Comparison of ENCODE assay signal across 9 cellular contexts in genomic region chr12:109995366-109995702, GRCh38. TPM values are rescaled to one million over a fixed set of nuclear protein-coding genes. Genes with fewer than 3 reads are reported as not detected.
A peak's percentile ranks its signal among the peaks of the same experiment; 100 is the strongest.
DNase-seq lines count a peak whose midpoint lies in the region; ATAC-seq and TF ChIP-seq lines count a peak whose summit lies in the region.
"Had no signal": no experiment of that assay in that cellular context is flagged by ENCODE, and none has a peak within 500 bp of the region (broad histone marks: within the 10 kb centered on the region; RNA-seq: fewer than 3 reads in every experiment).

No MANE protein-coding gene starts in this region.

- H3K27ac ChIP-seq in mesendoderm (ENCODE audit: low read depth, low read length) (no peak overlapping the region), urinary bladder (ENCODE audit: low read depth) (peak overlapping the region; percentile 62)

- H2BK15ac ChIP-seq in mesendoderm (replicated peaks; ENCODE audit: low read depth) = no peak overlapping the region

- H3K36me3 ChIP-seq in mesendoderm (ENCODE audit: control insufficient read depth, insufficient read depth, low read length) (no peaks in the 10 kb centered on the region), urinary bladder (ENCODE audit: insufficient read depth) (peaks cover 3% of the 10 kb centered on the region)

- in situ Hi-C loops in GM13977 (cut with MboI; ENCODE audit: low pct_unique_long_range_greater_than_20kb, low sequenced_read_pairs, unreplicated experiment) = no loop called here

- no peak overlapping the region for H4K8ac ChIP-seq in mesendoderm (ENCODE audit: low read depth, low read length)

- H3K4me3 Mint-ChIP-seq in activated naive CD4-positive, alpha-beta T cell treated with anti-CD3 and anti-CD28 coated beads, Interleukin-2, amount 50 U/mL, for 24 hours = peak overlapping the region; percentile 89
- peak overlapping the region; percentile 93 to 99 (median 95) for H3K4me3 Mint-ChIP-seq in brain

- no peak overlapping the region for H2BK5ac ChIP-seq in mesendoderm (ENCODE audit: low read length)

- no peaks in the 10 kb centered on the region for H3K27me3 ChIP-seq in mesendoderm (ENCODE audit: insufficient read depth, low read length, poor library complexity)

- H3K4me1 ChIP-seq in mesendoderm (ENCODE audit: control insufficient read depth, low read depth, low read length) (peaks cover 9% of the 10 kb centered on the region), urinary bladder (ENCODE audit: insufficient read depth) (no peaks in the 10 kb centered on the region)

- H3K4me3 ChIP-seq in mesendoderm (ENCODE audit: low read length) (peak overlapping the region; percentile 86), urinary bladder (ENCODE audit: low read depth, low read length) (peak overlapping the region; percentile 86)

- no peak overlapping the region for H4K5ac ChIP-seq in mesendoderm (ENCODE audit: low read length)

- H3K79me1 ChIP-seq in mesendoderm (ENCODE audit: low read length) = peaks cover 10% of the 10 kb centered on the region

- H2AK5ac ChIP-seq in mesendoderm (ENCODE audit: low read length) = no peak overlapping the region

- TF ChIP-seq CTCF in brain (conservative IDR thresholded peaks at IDR 0.05) = no peak
- TF ChIP-seq CTCF in GM13977 (IDR thresholded peaks at IDR 0.05; ENCODE audit: extremely low read depth, insufficient read depth, missing control alignments) = no peak

- H3K79me2 ChIP-seq in mesendoderm (ENCODE audit: control insufficient read depth, insufficient read depth, low read length) = peaks cover 10% of the 10 kb centered on the region

- no peak for DNase-seq in activated naive CD4-positive, alpha-beta T cell (lab: John Stamatoyannopoulos, UW)
- DNase-seq in mesendoderm = no peak
- no peak for DNase-seq in GM13977 (ENCODE audit: low spot score)
- DNase-seq: NCI-H2029 had no signal

- no peak overlapping the region for H3K23ac ChIP-seq in mesendoderm (ENCODE audit: low read length)

- no peak overlapping the region for H3K18ac ChIP-seq in mesendoderm (ENCODE audit: low read length)

- H3K36me3 Mint-ChIP-seq in activated naive CD4-positive, alpha-beta T cell treated with anti-CD3 and anti-CD28 coated beads, Interleukin-2, amount 50 U/mL, for 24 hours = peaks cover 8% of the 10 kb centered on the region
- peaks cover 10% of the 10 kb centered on the region for H3K36me3 Mint-ChIP-seq in brain

- ATAC-seq in GM21515 (IDR thresholded peaks at IDR 0.05; ENCODE audit: unreplicated experiment) = no peak
- ATAC-seq in HG03045 (IDR thresholded peaks at IDR 0.05; ENCODE audit: unreplicated experiment) = no peak

- H3K4me2 ChIP-seq in mesendoderm (ENCODE audit: low read length) = peak overlapping the region; percentile 83

- no peaks in the 10 kb centered on the region for H3K9me3 Mint-ChIP-seq in activated naive CD4-positive, alpha-beta T cell treated with anti-CD3 and anti-CD28 coated beads, Interleukin-2, amount 50 U/mL, for 24 hours
- H3K9me3 Mint-ChIP-seq in brain = peaks cover 0 to 2% (median 0%) of the 10 kb centered on the region in 5 experiments

- H3K27ac Mint-ChIP-seq in activated naive CD4-positive, alpha-beta T cell treated with anti-CD3 and anti-CD28 coated beads, Interleukin-2, amount 50 U/mL, for 24 hours = peak overlapping the region; percentile 83
- peak overlapping the region; percentile 89 to 96 (median 92) for H3K27ac Mint-ChIP-seq in brain

- peak overlapping the region; percentile 82 for H3K9ac ChIP-seq in mesendoderm (ENCODE audit: low read length)

- no peak overlapping the region for H3K4ac ChIP-seq in mesendoderm (ENCODE audit: low read depth, low read length)

- H3K56ac ChIP-seq in mesendoderm (ENCODE audit: low read length) = peak overlapping the region; percentile 93

- peaks cover 70% of the 10 kb centered on the region for H3K4me1 Mint-ChIP-seq in activated naive CD4-positive, alpha-beta T cell treated with anti-CD3 and anti-CD28 coated beads, Interleukin-2, amount 50 U/mL, for 24 hours
- H3K4me1 Mint-ChIP-seq in brain = peaks cover 72% of the 10 kb centered on the region

- H2BK120ac ChIP-seq in mesendoderm (ENCODE audit: low read depth, low read length) = no peak overlapping the region

- no CpG with 5 or more reads among the region's 7 CpGs for WGBS in mesendoderm (ENCODE audit: extremely low coverage, insufficient coverage, low lambda C conversion rate)
- WGBS in urinary bladder = 1% methylated on average over 7 of the region's 7 CpGs

- no peaks in the 10 kb centered on the region for H3K27me3 Mint-ChIP-seq in activated naive CD4-positive, alpha-beta T cell treated with anti-CD3 and anti-CD28 coated beads, Interleukin-2, amount 50 U/mL, for 24 hours
- H3K27me3 Mint-ChIP-seq in brain = peaks cover 19% of the 10 kb centered on the region

RNA-seq across cellular contexts. Expression of gene GIT2, which starts 0.8 kb away (rescaled TPM):
- polyA plus RNA-seq in brain (ENCODE audit: insufficient read depth, low read depth, low replicate concordance) = 12.7 TPM
- 11.5 TPM for polyA plus RNA-seq in mesendoderm (2013, experiment 1 of 2)
- 11.8 TPM for polyA plus RNA-seq in mesendoderm (2013, experiment 2 of 2)
- total RNA-seq in urinary bladder = 66.0 TPM
- 23.0 TPM for polyA plus RNA-seq in urinary bladder

RNA-seq across cellular contexts. Expression of gene ANKRD13A, which starts 3.9 kb away (rescaled TPM):
- polyA plus RNA-seq in brain (ENCODE audit: insufficient read depth, low read depth, low replicate concordance) = 28.1 TPM
- 13.3 TPM for polyA plus RNA-seq in mesendoderm (2013, experiment 1 of 2)
- 13.3 TPM for polyA plus RNA-seq in mesendoderm (2013, experiment 2 of 2)
- total RNA-seq in urinary bladder = 63.4 TPM
- 40.4 TPM for polyA plus RNA-seq in urinary bladder

RNA-seq across cellular contexts. Expression of gene C12orf76, which starts 53.0 kb away (rescaled TPM):
- polyA plus RNA-seq in brain (ENCODE audit: insufficient read depth, low read depth, low replicate concordance) = 56.1 TPM
- polyA plus RNA-seq in mesendoderm (2013, experiment 1 of 2) = 5.0 TPM
- polyA plus RNA-seq in mesendoderm (2013, experiment 2 of 2) = 5.4 TPM
- 21.1 TPM for total RNA-seq in urinary bladder
- 14.7 TPM for polyA plus RNA-seq in urinary bladder
